In the genomic region with DNA sequence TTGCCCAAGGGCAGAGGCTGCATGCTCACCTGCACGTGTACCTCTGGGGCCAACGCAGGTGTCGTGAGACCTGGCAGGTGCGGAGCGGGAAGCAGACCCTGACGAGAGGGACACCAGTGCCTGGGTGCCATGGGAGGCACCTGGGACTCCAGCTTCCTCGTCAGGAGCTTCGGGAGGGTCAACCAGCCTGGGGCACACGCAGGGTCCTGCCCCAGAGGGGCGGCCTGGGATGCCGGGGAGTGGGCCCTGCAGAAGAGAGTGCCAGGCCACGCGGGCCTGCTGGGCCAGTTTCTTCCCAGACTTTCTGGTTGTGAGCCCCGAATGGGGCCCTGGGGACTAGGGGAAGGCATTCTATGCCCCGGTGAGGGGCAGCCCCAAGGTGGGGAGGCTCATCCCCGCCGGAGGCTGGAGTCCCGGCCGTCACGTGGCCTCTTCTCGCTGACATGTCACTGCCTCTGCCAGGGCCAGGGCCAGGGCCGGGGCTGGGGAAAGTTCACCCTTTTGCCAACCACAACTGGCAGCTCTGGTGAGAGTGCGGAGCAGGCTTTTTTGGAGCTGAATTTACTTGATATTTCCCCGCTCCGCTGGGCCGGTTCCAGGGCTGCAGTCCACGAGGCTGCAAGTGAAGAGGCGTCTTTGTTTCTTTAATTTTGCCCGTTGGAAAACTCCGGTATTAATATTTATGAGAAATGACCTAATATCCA, we compare ENCODE assay signal across 20 cellular contexts. TPM values are rescaled to one million over a fixed set of nuclear protein-coding genes. Genes with fewer than 3 reads are reported as not detected.
DNase-seq lines count a peak whose midpoint lies in the region; ATAC-seq and TF ChIP-seq lines count a peak whose summit lies in the region.
"Had no signal": no experiment of that assay in that cellular context is flagged by ENCODE, and none has a peak within 500 bp of the region (broad histone marks: within the 10 kb centered on the region; RNA-seq: fewer than 3 reads in every experiment).

No MANE protein-coding gene starts in this region.

- DNase-seq in activated gamma-delta T cell treated with Interleukin-2 at 50 U/mL for 16 hours (peak; percentile 1), activated gamma-delta T cell (lab: John Stamatoyannopoulos, UW) (no peak), coronary artery (ENCODE audit: low spot score) (peak; percentile 71), thoracic aorta (ENCODE audit: low spot score) (no peak), NCI-H524 (lab: John Stamatoyannopoulos, UW) (no peak)
- peak; percentile 59 for DNase-seq in natural killer cell treated with Interleukin-12 subunit alpha and Interleukin-12 subunit beta and Interleukin-15 and Interleukin-18, amount 100 ng/mL, for 72 hours (ENCODE audit: low spot score)
- no peak for DNase-seq in activated CD4-positive, alpha-beta T cell treated with anti-CD3 and anti-CD28 coated beads for 1 hour
- no peak for DNase-seq in CD8-positive, alpha-beta memory T cell
- DNase-seq: activated CD8-positive, alpha-beta T cell treated with anti-CD3 and anti-CD28 coated beads for 36 hours; CD4-positive, CD25-positive, alpha-beta regulatory T cell; HFFc6; NCI-H69; SIG-M5; small intestine; stimulated activated CD4-positive, alpha-beta T cell treated with anti-CD3 and anti-CD28 coated beads, Interleukin-4, amount 100 ng/mL, for 4 hours had no signal

- TF ChIP-seq CTCF in coronary artery (IDR thresholded peaks at IDR 0.05) (no peak), thoracic aorta (IDR thresholded peaks at IDR 0.05) (no peak)

- ATAC-seq in natural killer cell treated with Interleukin-12 subunit alpha and Interleukin-12 subunit beta and Interleukin-15 and Interleukin-18, amount 100 ng/mL, for 72 hours: no peak
- ATAC-seq in thoracic aorta (ENCODE audit: insufficient number of reproducible peaks, low FRiP score, low read depth): no peak
- ATAC-seq: A549; activated CD8-positive, alpha-beta T cell treated with anti-CD3 and anti-CD28 coated beads for 36 hours; left colon had no signal

- peaks cover 0 to 10% of the 10 kb centered on the region in 2 donors for H3K27me3 Mint-ChIP-seq in natural killer cell treated with Interleukin-12 subunit alpha and Interleukin-12 subunit beta and Interleukin-15 and Interleukin-18, amount 100 ng/mL, for 72 hours
- H3K27me3 Mint-ChIP-seq in CD8-positive, alpha-beta memory T cell: peaks cover 0 to 1% of the 10 kb centered on the region in 2 donors
- H3K27me3 Mint-ChIP-seq: activated CD8-positive, alpha-beta T cell treated with anti-CD3 and anti-CD28 coated beads for 36 hours; CD4-positive, CD25-positive, alpha-beta regulatory T cell had no signal

- H3K9me3 ChIP-seq in thoracic aorta: no peaks in the 10 kb centered on the region
- no peaks in the 10 kb centered on the region for H3K9me3 ChIP-seq in CD8-positive, alpha-beta memory T cell (ENCODE audit: low read length)
- H3K9me3 ChIP-seq: A549 had no signal

- no peaks in the 10 kb centered on the region for H3K9me3 Mint-ChIP-seq in natural killer cell treated with Interleukin-12 subunit alpha and Interleukin-12 subunit beta and Interleukin-15 and Interleukin-18, amount 100 ng/mL, for 72 hours
- no peaks in the 10 kb centered on the region for H3K9me3 Mint-ChIP-seq in CD8-positive, alpha-beta memory T cell
- H3K9me3 Mint-ChIP-seq: activated CD8-positive, alpha-beta T cell treated with anti-CD3 and anti-CD28 coated beads for 36 hours; CD4-positive, CD25-positive, alpha-beta regulatory T cell; T-helper 1 cell treated with Interleukin-12 subunit alpha and Interleukin-12 subunit beta and Interleukin-4 antibody, amounts not matched to agents 30 μg/mL and 1 μg/mL, for 36 hours had no signal

- H3K36me3 ChIP-seq in thoracic aorta: no peaks in the 10 kb centered on the region
- no peaks in the 10 kb centered on the region for H3K36me3 ChIP-seq in CD8-positive, alpha-beta memory T cell (ENCODE audit: insufficient read depth, low read length)

- POLR2A ChIA-PET in CD8-positive, alpha-beta memory T cell (lab: Charles Lee): no interaction called here

- no peak overlapping the region for H3K4me3 Mint-ChIP-seq in natural killer cell treated with Interleukin-12 subunit alpha and Interleukin-12 subunit beta and Interleukin-15 and Interleukin-18, amount 100 ng/mL, for 72 hours
- no peak overlapping the region for H3K4me3 Mint-ChIP-seq in CD8-positive, alpha-beta memory T cell
- H3K4me3 Mint-ChIP-seq: activated CD8-positive, alpha-beta T cell treated with anti-CD3 and anti-CD28 coated beads for 36 hours; CD4-positive, CD25-positive, alpha-beta regulatory T cell; HFFc6; T-helper 1 cell treated with Interleukin-12 subunit alpha and Interleukin-12 subunit beta and Interleukin-4 antibody, amounts not matched to agents 30 μg/mL and 1 μg/mL, for 36 hours had no signal

- no peaks in the 10 kb centered on the region for H3K36me3 Mint-ChIP-seq in natural killer cell treated with Interleukin-12 subunit alpha and Interleukin-12 subunit beta and Interleukin-15 and Interleukin-18, amount 100 ng/mL, for 72 hours
- H3K36me3 Mint-ChIP-seq in CD8-positive, alpha-beta memory T cell: no peaks in the 10 kb centered on the region
- H3K36me3 Mint-ChIP-seq: CD4-positive, CD25-positive, alpha-beta regulatory T cell had no signal

- H3K4me1 ChIP-seq in thoracic aorta (ENCODE audit: control insufficient read depth in 1 of 2, low read depth in 2 of 2): peaks cover 29 to 77% of the 10 kb centered on the region in 2 donors
- no peaks in the 10 kb centered on the region for H3K4me1 ChIP-seq in CD8-positive, alpha-beta memory T cell (ENCODE audit: insufficient read depth, low read length)
- H3K4me1 ChIP-seq: A549, parathyroid adenoma had no signal

- H3K27ac ChIP-seq in coronary artery (peak overlapping the region in 1 of 2 donors; percentile 29), thoracic aorta (peak overlapping the region in 1 of 2 donors; percentile 40)
- no peak overlapping the region for H3K27ac ChIP-seq in CD8-positive, alpha-beta memory T cell (ENCODE audit: low read depth, low read length)
- H3K27ac ChIP-seq: A549, parathyroid adenoma had no signal

- H3K27me3 ChIP-seq in thoracic aorta (replicated peaks; ENCODE audit: insufficient read depth): no peaks in the 10 kb centered on the region
- no peaks in the 10 kb centered on the region for H3K27me3 ChIP-seq in CD8-positive, alpha-beta memory T cell (ENCODE audit: insufficient read depth, low read length, poor library complexity, severe bottlenecking)

- no peaks in the 10 kb centered on the region for H3K4me1 Mint-ChIP-seq in natural killer cell treated with Interleukin-12 subunit alpha and Interleukin-12 subunit beta and Interleukin-15 and Interleukin-18, amount 100 ng/mL, for 72 hours (ENCODE audit: low read depth in 2 of 2)
- H3K4me1 Mint-ChIP-seq in CD8-positive, alpha-beta memory T cell: no peaks in the 10 kb centered on the region
- H3K4me1 Mint-ChIP-seq: CD4-positive, CD25-positive, alpha-beta regulatory T cell had no signal

- H3K4me3 ChIP-seq in coronary artery (no peak overlapping the region), thoracic aorta (peak overlapping the region; percentile 58)
- H3K4me3 ChIP-seq in CD8-positive, alpha-beta memory T cell (ENCODE audit: low read length): no peak overlapping the region
- H3K4me3 ChIP-seq: A549 had no signal

- H3K27ac Mint-ChIP-seq in natural killer cell treated with Interleukin-12 subunit alpha and Interleukin-12 subunit beta and Interleukin-15 and Interleukin-18, amount 100 ng/mL, for 72 hours: no peak overlapping the region
- H3K27ac Mint-ChIP-seq in CD8-positive, alpha-beta memory T cell: no peak overlapping the region
- H3K27ac Mint-ChIP-seq: activated CD8-positive, alpha-beta T cell treated with anti-CD3 and anti-CD28 coated beads for 36 hours; CD4-positive, CD25-positive, alpha-beta regulatory T cell; HFFc6; T-helper 1 cell treated with Interleukin-12 subunit alpha and Interleukin-12 subunit beta and Interleukin-4 antibody, amounts not matched to agents 30 μg/mL and 1 μg/mL, for 36 hours had no signal

- CTCF ChIA-PET in CD8-positive, alpha-beta memory T cell (lab: Charles Lee): no interaction called here

RNA-seq across cellular contexts. Expression of gene ACTRT2, which starts 38.5 kb away (rescaled TPM):
- total RNA-seq in natural killer cell treated with Interleukin-12 subunit alpha and Interleukin-12 subunit beta and Interleukin-15 and Interleukin-18, amount 100 ng/mL, for 72 hours: not detected
- not detected for total RNA-seq in thoracic aorta
- total RNA-seq in CD8-positive, alpha-beta memory T cell: not detected
- not detected for polyA plus RNA-seq in CD8-positive, alpha-beta memory T cell
- total RNA-seq: activated CD8-positive, alpha-beta T cell treated with anti-CD3 and anti-CD28 coated beads for 36 hours; CD4-positive, CD25-positive, alpha-beta regulatory T cell; HFFc6; left colon; LHCN-M2 had no signal
- polyA plus RNA-seq: A549; CD4-positive, CD25-positive, alpha-beta regulatory T cell; small intestine had no signal

Comparison
In these comparisons a context has a peak if more than half of its experiments do, and no peak if none do; other contexts are left out.
1. DNase-seq: peak in activated gamma-delta T cell treated with Interleukin-2 at 50 U/mL for 16 hours (single experiment), coronary artery (single experiment) and natural killer cell treated with Interleukin-12 subunit alpha and Interleukin-12 subunit beta and Interleukin-15 and Interleukin-18, amount 100 ng/mL, for 72 hours (single experiment); none in activated gamma-delta T cell (single experiment), thoracic aorta (single experiment), activated CD4-positive, alpha-beta T cell treated with anti-CD3 and anti-CD28 coated beads for 1 hour (single experiment), NCI-H524 (0 of 2) and CD8-positive, alpha-beta memory T cell (0 of 5).